In the genomic region with DNA sequence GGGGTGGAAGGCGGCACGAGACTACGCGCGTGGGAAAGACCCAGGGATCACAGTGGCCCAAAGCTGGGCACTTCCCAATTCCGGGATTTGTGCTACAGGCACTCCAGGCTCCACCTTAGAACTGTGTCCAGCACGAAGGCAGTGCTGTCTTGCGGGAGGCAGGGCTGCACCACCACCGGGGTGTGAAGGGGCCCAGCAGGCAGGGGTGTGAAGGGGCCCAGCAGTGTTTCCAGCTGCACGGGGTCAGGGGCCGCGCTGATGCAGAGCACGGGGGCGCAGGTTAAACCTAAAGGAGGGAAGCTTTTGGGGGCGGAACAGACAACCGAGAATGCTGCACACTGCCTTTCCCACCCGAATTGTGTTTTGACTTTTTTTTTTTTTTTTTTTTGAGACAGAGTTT, we compare ENCODE assay signal across 10 cellular contexts. TPM values are rescaled to one million over a fixed set of nuclear protein-coding genes. Genes with fewer than 3 reads are reported as not detected.
DNase-seq lines count a peak whose midpoint lies in the region; ATAC-seq, FAIRE-seq and TF ChIP-seq lines count a peak whose summit lies in the region.
"Had no signal": no experiment of that assay in that cellular context is flagged by ENCODE, and none has a peak within 500 bp of the region (broad histone marks: within the 10 kb centered on the region; RNA-seq: fewer than 3 reads in every experiment).

No MANE protein-coding gene starts in this region.

- peaks cover 41% of the 10 kb centered on the region for H3K4me1 Mint-ChIP-seq in activated CD4-positive, alpha-beta T cell treated with anti-CD3 and anti-CD28 coated beads for 36 hours
- peaks cover 24 to 48% of the 10 kb centered on the region in 2 donors for H3K4me1 Mint-ChIP-seq in stimulated activated naive B cell treated with anti-CD40 and anti-IgM and Interleukin-4, amounts not matched to agents 10 μg/mL and 1 μg/mL and 100 μg/mL, for 72 hours

- H3K36me3 ChIP-seq in iPS-18a (ENCODE audit: control insufficient read depth, low read depth, low read length), result peaks cover 7% of the 10 kb centered on the region

- H3K27me3 ChIP-seq in iPS-18a (ENCODE audit: control insufficient read depth, insufficient read depth, low read length), result no peaks in the 10 kb centered on the region
- H3K27me3 ChIP-seq: dorsolateral prefrontal cortex had no signal

- H3K27me3 Mint-ChIP-seq in activated CD4-positive, alpha-beta T cell treated with anti-CD3 and anti-CD28 coated beads for 36 hours, result no peaks in the 10 kb centered on the region
- no peaks in the 10 kb centered on the region for H3K27me3 Mint-ChIP-seq in stimulated activated naive B cell treated with anti-CD40 and anti-IgM and Interleukin-4, amounts not matched to agents 10 μg/mL and 1 μg/mL and 100 μg/mL, for 72 hours

- no peaks in the 10 kb centered on the region for H3K9me3 Mint-ChIP-seq in activated CD4-positive, alpha-beta T cell treated with anti-CD3 and anti-CD28 coated beads for 36 hours (ENCODE audit: low read depth)
- H3K9me3 Mint-ChIP-seq in stimulated activated naive B cell treated with anti-CD40 and anti-IgM and Interleukin-4, amounts not matched to agents 10 μg/mL and 1 μg/mL and 100 μg/mL, for 72 hours, result no peaks in the 10 kb centered on the region

- no peak for FAIRE-seq in D721Med (lab: Jason Lieb, UNC)

- H3K36me3 Mint-ChIP-seq in activated CD4-positive, alpha-beta T cell treated with anti-CD3 and anti-CD28 coated beads for 36 hours (ENCODE audit: low read depth), result peaks cover 26% of the 10 kb centered on the region
- H3K36me3 Mint-ChIP-seq in stimulated activated naive B cell treated with anti-CD40 and anti-IgM and Interleukin-4, amounts not matched to agents 10 μg/mL and 1 μg/mL and 100 μg/mL, for 72 hours, result peaks cover 27 to 29% of the 10 kb centered on the region in 2 donors

- H3K27ac ChIP-seq in VCaP (peak overlapping the region; percentile 78), iPS-18a (ENCODE audit: low read length) (no peak overlapping the region)

- H3K4me1 ChIP-seq in iPS-18a (ENCODE audit: control insufficient read depth, low read depth, low read length), result no peaks in the 10 kb centered on the region

- peak overlapping the region; percentile 95 for H3K4me3 Mint-ChIP-seq in activated CD4-positive, alpha-beta T cell treated with anti-CD3 and anti-CD28 coated beads for 36 hours
- H3K4me3 Mint-ChIP-seq in stimulated activated naive B cell treated with anti-CD40 and anti-IgM and Interleukin-4, amounts not matched to agents 10 μg/mL and 1 μg/mL and 100 μg/mL, for 72 hours, result peak overlapping the region; percentile 74 to 97

- POLR2A ChIA-PET in activated CD4-positive, alpha-beta T cell treated with anti-CD3 and anti-CD28 coated beads for 36 hours (lab: Charles Lee), result no interaction called here

- intact Hi-C loops in activated CD4-positive, alpha-beta T cell treated with anti-CD3 and anti-CD28 coated beads for 36 hours (cut with DNase I, micrococcal nuclease), result loop anchor here (2.0 kb wide), 3 partner anchors 52 to 622 kb away; partner anchors contain the start of genes BRD9 (in 1 of the 2), CCDC127 (in 1 of the 2), SDHA (in 1 of the 2) and TRIP13 (in 1 of the 2)

- TF ChIP-seq CTCF in VCaP (conservative IDR thresholded peaks at IDR 0.05), result no peak
- TF ChIP-seq CTCF in D721Med (IDR thresholded peaks at IDR 0.05; ENCODE audit: insufficient read depth, missing control alignments), result no peak

- H3K4me3 ChIP-seq in iPS-18a (ENCODE audit: low read length), result peak overlapping the region; percentile 69

- no peaks in the 10 kb centered on the region for H3K9me3 ChIP-seq in iPS-18a (ENCODE audit: control insufficient read depth, low read depth, low read length)

- peak overlapping the region; percentile 47 for H3K27ac Mint-ChIP-seq in activated CD4-positive, alpha-beta T cell treated with anti-CD3 and anti-CD28 coated beads for 36 hours
- H3K27ac Mint-ChIP-seq in stimulated activated naive B cell treated with anti-CD40 and anti-IgM and Interleukin-4, amounts not matched to agents 10 μg/mL and 1 μg/mL and 100 μg/mL, for 72 hours, result peak overlapping the region; percentile 80

- H3K9ac ChIP-seq in iPS-18a (ENCODE audit: low read length), result no peak overlapping the region

- no peak for DNase-seq in activated CD4-positive, alpha-beta T cell treated with anti-CD3 and anti-CD28 coated beads for 36 hours
- no peak for DNase-seq in activated CD4-positive, alpha-beta T cell treated with anti-CD3 and anti-CD28 coated beads for 1 hour
- no peak for DNase-seq in stimulated activated naive B cell treated with anti-CD40 and anti-IgM and Interleukin-4, amounts not matched to agents 10 μg/mL and 1 μg/mL and 100 μg/mL, for 72 hours
- no peak for DNase-seq in NK-92 treated with Interleukin-12 subunit alpha and Interleukin-12 subunit beta, amount 100 ng/mL, for 24 hours (lab: John Stamatoyannopoulos, UW)
- DNase-seq in activated CD4-positive, CD25-positive, alpha-beta regulatory T cell (lab: John Stamatoyannopoulos, UW), result no peak
- DNase-seq in D721Med (ENCODE audit: insufficient read length, low spot score), result no peak
- DNase-seq: dorsolateral prefrontal cortex, NCI-H187 treated with DMSO at 0.1 percent for 48 hours had no signal

- ATAC-seq in activated CD4-positive, alpha-beta T cell treated with anti-CD3 and anti-CD28 coated beads for 36 hours, result no peak
- ATAC-seq in stimulated activated naive B cell treated with anti-CD40 and anti-IgM and Interleukin-4, amounts not matched to agents 10 μg/mL and 1 μg/mL and 100 μg/mL, for 72 hours (replicated peaks), result no peak

- CTCF ChIA-PET in activated CD4-positive, alpha-beta T cell treated with anti-CD3 and anti-CD28 coated beads for 36 hours (lab: Charles Lee), result interaction anchor here (0.6 kb wide), 1 partner anchor 180 kb away, joined by 3 read pairs; no protein-coding TSS in a partner anchor

RNA-seq across cellular contexts. Expression of gene PDCD6, which starts 1.1 kb away (rescaled TPM):
- 10 to 100 TPM; 69.5 to 91.6 TPM for total RNA-seq in activated CD4-positive, alpha-beta T cell treated with anti-CD3 and anti-CD28 coated beads for 36 hours

RNA-seq across cellular contexts. Expression of gene AHRR, which starts 51.2 kb away (rescaled TPM):
- total RNA-seq in activated CD4-positive, alpha-beta T cell treated with anti-CD3 and anti-CD28 coated beads for 36 hours, result 10 to 100 TPM; 15.1 to 20.5 TPM

RNA-seq across cellular contexts. Expression of gene SDHA, which starts 52.2 kb away (rescaled TPM):
- 100 to 1,000 TPM; 104 to 121 TPM for total RNA-seq in activated CD4-positive, alpha-beta T cell treated with anti-CD3 and anti-CD28 coated beads for 36 hours

RNA-seq across cellular contexts. Expression of gene CCDC127, which starts 52.4 kb away (rescaled TPM):
- total RNA-seq in activated CD4-positive, alpha-beta T cell treated with anti-CD3 and anti-CD28 coated beads for 36 hours, result 1 to 10 TPM; 6.0 to 7.0 TPM
